ENCODE assay signal across 14 cellular contexts in genomic region chr10:113965683-113966082, GRCh38.
A peak's percentile ranks its signal among the peaks of the same experiment; 100 is the strongest.
DNase-seq lines count a peak whose midpoint lies in the region; ATAC-seq and TF ChIP-seq lines count a peak whose summit lies in the region.
"Had no signal": no experiment of that assay in that cellular context is flagged by ENCODE, and none has a peak within 500 bp of the region (broad histone marks: within the 10 kb centered on the region; RNA-seq: fewer than 3 reads in every experiment).

No MANE protein-coding gene starts in this region.

- peak; percentile 32 for ATAC-seq in GM19351 (IDR thresholded peaks at IDR 0.05; ENCODE audit: unreplicated experiment)
- ATAC-seq in activated CD8-positive, alpha-beta memory T cell treated with anti-CD3 and anti-CD28 coated beads, Interleukin-2, amount 10 ng/mL, durations not matched to agents 7 days and 5 days: no peak
- no peak for ATAC-seq in HG03025 (IDR thresholded peaks at IDR 0.05; ENCODE audit: low FRiP score, unreplicated experiment)
- ATAC-seq: activated T-cell treated with anti-CD3 and anti-CD28 coated beads, Interleukin-2, amount 50 U/mL, for 4 hours had no signal

- CTCF ChIA-PET in activated CD8-positive, alpha-beta memory T cell treated with anti-CD3 and anti-CD28 coated beads, Interleukin-2, amount 10 ng/mL, durations not matched to agents 7 days and 5 days (lab: Charles Lee): interaction anchor here (0.9 to 1.1 kb wide), 2 partner anchors 16 to 138 kb away, joined by 3 to 4 read pairs; no protein-coding TSS in a partner anchor

- no peak for TF ChIP-seq CTCF in KMS-11 (conservative IDR thresholded peaks at IDR 0.05; ENCODE audit: low read depth, low read length)

- H3K27ac ChIP-seq in KMS-11: no peak overlapping the region
- H3K27ac ChIP-seq: thoracic aorta had no signal

- no peak overlapping the region for H3K9ac ChIP-seq in KMS-11

- H2AFZ ChIP-seq in KMS-11 (ENCODE audit: low read depth): no peak overlapping the region

- H3K36me3 Mint-ChIP-seq in activated CD8-positive, alpha-beta memory T cell treated with anti-CD3 and anti-CD28 coated beads, Interleukin-2, amount 10 ng/mL, durations not matched to agents 7 days and 5 days: peaks cover 13% of the 10 kb centered on the region

- H3K4me3 Mint-ChIP-seq in activated CD8-positive, alpha-beta memory T cell treated with anti-CD3 and anti-CD28 coated beads, Interleukin-2, amount 10 ng/mL, durations not matched to agents 7 days and 5 days: no peak overlapping the region
- H3K4me3 Mint-ChIP-seq: activated CD4-positive, alpha-beta T cell treated with anti-CD3 and anti-CD28 coated beads, Interleukin-2, amount 10 ng/mL, durations not matched to agents 24 days and 14 days; activated T-cell treated with anti-CD3 and anti-CD28 coated beads, Interleukin-2, amount 50 U/mL, for 4 hours had no signal

- H3K27ac Mint-ChIP-seq in activated CD8-positive, alpha-beta memory T cell treated with anti-CD3 and anti-CD28 coated beads, Interleukin-2, amount 10 ng/mL, durations not matched to agents 7 days and 5 days: no peak overlapping the region
- H3K27ac Mint-ChIP-seq: activated CD4-positive, alpha-beta T cell treated with anti-CD3 and anti-CD28 coated beads, Interleukin-2, amount 10 ng/mL, durations not matched to agents 24 days and 14 days had no signal

- peaks cover 24% of the 10 kb centered on the region for H3K4me1 Mint-ChIP-seq in activated CD8-positive, alpha-beta memory T cell treated with anti-CD3 and anti-CD28 coated beads, Interleukin-2, amount 10 ng/mL, durations not matched to agents 7 days and 5 days

- no peaks in the 10 kb centered on the region for H3K79me2 ChIP-seq in KMS-11 (ENCODE audit: insufficient read depth, low read depth)

- no peak overlapping the region for H3K4me3 ChIP-seq in KMS-11 (IDR thresholded peaks at IDR 0.05; ENCODE audit: insufficient read depth, low read depth, low read length)
- H3K4me3 ChIP-seq: thoracic aorta had no signal

- no peaks in the 10 kb centered on the region for H3K36me3 ChIP-seq in KMS-11 (ENCODE audit: insufficient read depth)
- H3K36me3 ChIP-seq: thoracic aorta had no signal

- H3K4me1 ChIP-seq in KMS-11 (ENCODE audit: low read depth, poor library complexity, severe bottlenecking): peaks cover 58% of the 10 kb centered on the region

- DNase-seq in CD1c-positive myeloid dendritic cell (ENCODE audit: extremely low spot score): peak; percentile 59
- DNase-seq in SKM-1 treated with dmso at 0.1 percent for 144 hours (lab: John Stamatoyannopoulos, UW; ENCODE audit: unreplicated experiment): peak; percentile 87
- no peak for DNase-seq in ACHN
- no peak for DNase-seq in putamen (ENCODE audit: low spot score)
- DNase-seq in activated CD8-positive, alpha-beta memory T cell treated with anti-CD3 and anti-CD28 coated beads, Interleukin-2, amount 10 ng/mL, durations not matched to agents 7 days and 5 days: no peak
- DNase-seq: activated CD4-positive, alpha-beta T cell treated with anti-CD3 and anti-CD28 coated beads, Interleukin-2, amount 10 ng/mL, durations not matched to agents 24 days and 14 days; activated T-cell treated with anti-CD3 and anti-CD28 coated beads, Interleukin-2, amount 50 U/mL, for 4 hours; cerebellar nuclear complex; HCEC 1CT; NCI-H1436 had no signal

- in situ Hi-C loops in ACHN (cut with HindIII; ENCODE audit: low pct_ligation_motif_present, low pct_unique_long_range_greater_than_20kb, low sequenced_read_pairs): no loop called here

- H3K4me2 ChIP-seq in KMS-11: peak overlapping the region; percentile 34; the same call in 1 of the 2 replicates

- no peaks in the 10 kb centered on the region for H3K27me3 ChIP-seq in KMS-11 (ENCODE audit: insufficient read depth, low read depth)

- H3K27me3 Mint-ChIP-seq in activated CD8-positive, alpha-beta memory T cell treated with anti-CD3 and anti-CD28 coated beads, Interleukin-2, amount 10 ng/mL, durations not matched to agents 7 days and 5 days: peaks cover 5% of the 10 kb centered on the region

- no peaks in the 10 kb centered on the region for H4K20me1 ChIP-seq in KMS-11 (ENCODE audit: insufficient read depth)

- peaks cover 6% of the 10 kb centered on the region for H3K9me3 Mint-ChIP-seq in activated CD8-positive, alpha-beta memory T cell treated with anti-CD3 and anti-CD28 coated beads, Interleukin-2, amount 10 ng/mL, durations not matched to agents 7 days and 5 days (ENCODE audit: low read depth)

Comparison
In these comparisons a context has a peak if more than half of its experiments do, and no peak if none do; other contexts are left out.
1. DNase-seq: peak in CD1c-positive myeloid dendritic cell (single experiment) and SKM-1 treated with dmso at 0.1 percent for 144 hours (single experiment); none in ACHN (single experiment), putamen (single experiment) and activated CD8-positive, alpha-beta memory T cell treated with anti-CD3 and anti-CD28 coated beads, Interleukin-2, amount 10 ng/mL, durations not matched to agents 7 days and 5 days (single experiment).